In the genomic region with DNA sequence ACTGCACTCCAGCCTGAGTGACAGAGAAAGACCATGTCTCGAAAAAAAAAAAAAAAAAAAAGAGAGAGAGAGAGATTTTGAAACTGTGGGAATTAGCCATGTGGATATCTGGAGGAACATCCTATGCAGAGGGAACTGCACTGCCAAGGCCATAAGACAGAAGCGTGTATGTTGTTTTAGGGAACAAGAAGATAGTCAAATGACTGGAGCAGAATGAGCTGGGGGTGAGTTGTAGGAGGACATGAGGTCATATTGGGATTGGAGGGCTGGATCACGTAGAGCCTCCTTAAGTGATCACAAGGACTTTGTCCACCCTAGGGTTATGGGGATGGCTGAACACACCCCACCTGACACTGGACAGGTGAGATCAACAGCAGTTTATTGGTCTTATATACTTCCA, we compare ENCODE assay signal across 33 cellular contexts.
"Had no signal": no experiment of that assay in that cellular context is flagged by ENCODE, and none has a peak within 500 bp of the region (broad histone marks: within the 10 kb centered on the region; RNA-seq: fewer than 3 reads in every experiment).

No MANE protein-coding gene starts in this region.

- H3K27me3 ChIP-seq: brain microvascular endothelial cell, cardiac muscle cell, Peyer's patch, SJSA1 had no signal

- H3K4me1 Mint-ChIP-seq: activated CD4-positive, alpha-beta T cell treated with anti-CD3 and anti-CD28 coated beads, Interleukin-2, amount 10 ng/mL, durations not matched to agents 7 days and 5 days; central memory CD8-positive, alpha-beta T cell; WTC11 had no signal

- ATAC-seq: activated CD4-positive, alpha-beta T cell treated with anti-CD3 and anti-CD28 coated beads for 36 hours; activated CD4-positive, CD25-positive, alpha-beta regulatory T cell treated with anti-CD3 and anti-CD28 coated beads, Interleukin-2, amount 50 U/mL, for 24 hours; activated CD8-positive, alpha-beta T cell treated with anti-CD3 and anti-CD28 coated beads, Interleukin-2, amount 10 ng/mL, durations not matched to agents 7 days and 5 days; activated naive CD4-positive, alpha-beta T cell treated with anti-CD3 and anti-CD28 coated beads, Interleukin-2, amount 50 U/mL, for 72 hours; activated naive CD8-positive, alpha-beta T cell treated with anti-CD3 and anti-CD28 coated beads, Interleukin-2, amount 50 U/mL, for 24 hours; PC-3; WTC11 had no signal

- H3K4me1 ChIP-seq: SJSA1 had no signal

- H3K9me3 ChIP-seq: Peyer's patch, SJSA1, SK-N-SH had no signal

- H3K4me3 Mint-ChIP-seq: activated CD4-positive, alpha-beta T cell treated with anti-CD3 and anti-CD28 coated beads for 36 hours; activated CD4-positive, alpha-beta T cell treated with anti-CD3 and anti-CD28 coated beads, Interleukin-2, amount 10 ng/mL, durations not matched to agents 7 days and 5 days; activated CD8-positive, alpha-beta T cell treated with anti-CD3 and anti-CD28 coated beads, Interleukin-2, amount 10 ng/mL, durations not matched to agents 7 days and 5 days; activated naive CD4-positive, alpha-beta T cell treated with anti-CD3 and anti-CD28 coated beads for 36 hours; activated naive CD8-positive, alpha-beta T cell treated with anti-CD3 and anti-CD28 coated beads, Interleukin-2, amount 50 U/mL, for 24 hours; activated T-cell treated with anti-CD3 and anti-CD28 coated beads, Interleukin-2, amount 50 U/mL, for 24 hours; central memory CD8-positive, alpha-beta T cell; T-helper 1 cell treated with Interleukin-12 subunit alpha and Interleukin-12 subunit beta and Interleukin-4 antibody, amounts not matched to agents 30 μg/mL and 1 μg/mL, for 36 hours; T-helper 2 cell treated with Interferon-gamma antibody and Interleukin-4, amounts not matched to agents 5 μg/mL and 100 μg/mL, for 36 hours; WTC11 had no signal

- H3K27ac Mint-ChIP-seq: activated CD4-positive, alpha-beta T cell treated with anti-CD3 and anti-CD28 coated beads for 36 hours; activated CD4-positive, alpha-beta T cell treated with anti-CD3 and anti-CD28 coated beads, Interleukin-2, amount 10 ng/mL, durations not matched to agents 7 days and 5 days; activated CD8-positive, alpha-beta T cell treated with anti-CD3 and anti-CD28 coated beads, Interleukin-2, amount 10 ng/mL, durations not matched to agents 7 days and 5 days; activated naive CD4-positive, alpha-beta T cell treated with anti-CD3 and anti-CD28 coated beads for 36 hours; activated naive CD4-positive, alpha-beta T cell treated with anti-CD3 and anti-CD28 coated beads, Interleukin-2, amount 50 U/mL, for 72 hours; activated naive CD8-positive, alpha-beta T cell treated with anti-CD3 and anti-CD28 coated beads, Interleukin-2, amount 50 U/mL, for 24 hours; activated T-cell treated with anti-CD3 and anti-CD28 coated beads, Interleukin-2, amount 50 U/mL, for 24 hours; activated T-helper 2 cell treated with anti-CD3 and anti-CD28 coated beads, Interferon-gamma antibody, Interleukin-2, Interleukin-4, amounts not matched to agents 10 μg/mL and 5 μg/mL and 100 μg/mL, durations not matched to agents 14 hours and 24 hours and 36 hours; T-helper 1 cell treated with Interleukin-12 subunit alpha and Interleukin-12 subunit beta and Interleukin-4 antibody, amounts not matched to agents 30 μg/mL and 1 μg/mL, for 36 hours; T-helper 2 cell treated with Interferon-gamma antibody and Interleukin-4, amounts not matched to agents 5 μg/mL and 100 μg/mL, for 36 hours; WTC11 had no signal

- H3K4me3 ChIP-seq: cardiac muscle cell, Peyer's patch, SJSA1 had no signal

- H3K36me3 ChIP-seq: brain microvascular endothelial cell, cardiac muscle cell, Peyer's patch, SJSA1 had no signal

- H3K9me3 Mint-ChIP-seq: activated CD4-positive, alpha-beta T cell treated with anti-CD3 and anti-CD28 coated beads, Interleukin-2, amount 10 ng/mL, durations not matched to agents 7 days and 5 days; activated naive CD4-positive, alpha-beta T cell treated with anti-CD3 and anti-CD28 coated beads for 36 hours; activated naive CD4-positive, alpha-beta T cell treated with anti-CD3 and anti-CD28 coated beads, Interleukin-2, amount 50 U/mL, for 72 hours; activated naive CD8-positive, alpha-beta T cell treated with anti-CD3 and anti-CD28 coated beads, Interleukin-2, amount 50 U/mL, for 24 hours; activated T-cell treated with anti-CD3 and anti-CD28 coated beads, Interleukin-2, amount 50 U/mL, for 24 hours; activated T-helper 2 cell treated with anti-CD3 and anti-CD28 coated beads, Interferon-gamma antibody, Interleukin-2, Interleukin-4, amounts not matched to agents 10 μg/mL and 5 μg/mL and 100 μg/mL, durations not matched to agents 14 hours and 24 hours and 36 hours; central memory CD8-positive, alpha-beta T cell; T-helper 1 cell treated with Interleukin-12 subunit alpha and Interleukin-12 subunit beta and Interleukin-4 antibody, amounts not matched to agents 30 μg/mL and 1 μg/mL, for 36 hours; T-helper 2 cell treated with Interferon-gamma antibody and Interleukin-4, amounts not matched to agents 5 μg/mL and 100 μg/mL, for 36 hours had no signal

- H3K27ac ChIP-seq: brain microvascular endothelial cell, cardiac muscle cell, Peyer's patch, SJSA1 had no signal

- DNase-seq: activated CD4-positive, alpha-beta T cell treated with anti-CD3 and anti-CD28 coated beads for 36 hours; activated CD4-positive, alpha-beta T cell treated with anti-CD3 and anti-CD28 coated beads, Interleukin-2, amount 10 ng/mL, durations not matched to agents 7 days and 5 days; activated CD4-positive, alpha-beta T cell treated with anti-CD3 and anti-CD28 coated beads, Interleukin-2, amount 50 U/mL, for 48 hours; activated CD8-positive, alpha-beta T cell treated with anti-CD3 and anti-CD28 coated beads, Interleukin-2, amount 10 ng/mL, durations not matched to agents 7 days and 5 days; activated gamma-delta T cell treated with Interleukin-2 at 50 U/mL for 16 hours; activated naive CD4-positive, alpha-beta T cell treated with anti-CD3 and anti-CD28 coated beads for 36 hours; activated naive CD8-positive, alpha-beta T cell treated with anti-CD3 and anti-CD28 coated beads, Interleukin-2, amount 50 U/mL, for 24 hours; activated T-cell treated with anti-CD3 and anti-CD28 coated beads, Interleukin-2, amount 50 U/mL, for 24 hours; anterior cingulate cortex; brain microvascular endothelial cell; Karpas-422; MV-4-11; NCI-H1092; NCI-H1436 treated with DMSO at 0.1 percent for 48 hours; NCI-H1694 treated with DMSO at 0.1 percent for 48 hours; NCI-H2029; NCI-H345; NCI-H524 treated with DMSO at 0.1 percent for 48 hours; NK-92 treated with Interleukin-12 subunit alpha and Interleukin-12 subunit beta, amount 100 ng/mL, for 24 hours; PC-3; Peyer's patch; RPMI8226; SHP77 treated with DMSO at 0.1 percent for 48 hours; SK-N-SH had no signal

- H3K36me3 Mint-ChIP-seq: activated naive CD4-positive, alpha-beta T cell treated with anti-CD3 and anti-CD28 coated beads, Interleukin-2, amount 50 U/mL, for 72 hours; WTC11 had no signal
